13 cellular contexts compared by ENCODE assay signal in genomic region chr1:52629021-52629643, GRCh38. TPM values are rescaled to one million over a fixed set of nuclear protein-coding genes. Genes with fewer than 3 reads are reported as not detected.
A peak's percentile ranks its signal among the peaks of the same experiment; 100 is the strongest.
DNase-seq lines count a peak whose midpoint lies in the region; TF ChIP-seq lines count a peak whose summit lies in the region.
"Had no signal": no experiment of that assay in that cellular context is flagged by ENCODE, and none has a peak within 500 bp of the region (broad histone marks: within the 10 kb centered on the region; RNA-seq: fewer than 3 reads in every experiment).

No MANE protein-coding gene starts in this region.

- H3F3A ChIP-seq in OCI-LY1 (ENCODE audit: insufficient read depth, low read length): no peaks in the 10 kb centered on the region
- H3F3A ChIP-seq in smooth muscle cell (ENCODE audit: low read depth): no peaks in the 10 kb centered on the region

- peaks cover 74% of the 10 kb centered on the region for H3K4me1 ChIP-seq in OCI-LY1 (ENCODE audit: insufficient read depth, low read length, severe bottlenecking)
- H3K4me1 ChIP-seq in fibroblast of lung (ENCODE audit: control insufficient read depth, extremely low read depth, insufficient read depth, low read length): no peaks in the 10 kb centered on the region
- H3K4me1 ChIP-seq in smooth muscle cell (ENCODE audit: low read depth): no peaks in the 10 kb centered on the region

- peak overlapping the region; percentile 69 for H3K27ac ChIP-seq in OCI-LY1 (ENCODE audit: low read depth, low read length, poor library complexity, severe bottlenecking)
- H3K27ac ChIP-seq in fibroblast of lung (ENCODE audit: insufficient read depth, low read length): no peak overlapping the region
- no peak overlapping the region for H3K27ac ChIP-seq in smooth muscle cell (ENCODE audit: low read depth)

- H3K36me3 ChIP-seq in OCI-LY1 (ENCODE audit: insufficient read depth, low read length): no peaks in the 10 kb centered on the region
- no peaks in the 10 kb centered on the region for H3K36me3 ChIP-seq in fibroblast of lung (ENCODE audit: control insufficient read depth, insufficient read depth, low read length)
- no peaks in the 10 kb centered on the region for H3K36me3 ChIP-seq in smooth muscle cell (ENCODE audit: low read depth)
- H3K36me3 ChIP-seq: Peyer's patch had no signal

- 75% methylated on average over 12 of the region's 12 CpGs for WGBS in smooth muscle cell (ENCODE audit: low lambda C conversion rate)

- H3K9ac ChIP-seq in OCI-LY1 (ENCODE audit: low read length) (peak overlapping the region; percentile 28; the same call in 1 of the 2 replicates), fibroblast of lung (ENCODE audit: insufficient read depth, low read length) (no peak overlapping the region), smooth muscle cell (ENCODE audit: low read depth) (no peak overlapping the region)

- peak overlapping the region; percentile 50 for H3K4me2 ChIP-seq in OCI-LY1 (ENCODE audit: low read length)
- H3K4me2 ChIP-seq in fibroblast of lung (ENCODE audit: extremely low read depth, insufficient read depth, low read length): peak overlapping the region; percentile 65
- H3K4me2 ChIP-seq in smooth muscle cell: no peak overlapping the region

- H3K4me3 ChIP-seq in OCI-LY1 (ENCODE audit: low read depth, low read length, poor library complexity, severe bottlenecking) (peak overlapping the region; percentile 5), fibroblast of lung (replicated peaks in 1 of 4; ENCODE audit: control extremely low read depth in 1 of 4, insufficient read depth in 1 of 4, low read depth in 3 of 4, low read length in 4 of 4) (peak overlapping the region in 1 of 4 experiments; percentile 22), smooth muscle cell (no peak overlapping the region)
- H3K4me3 ChIP-seq: Peyer's patch had no signal

- in situ Hi-C loops in Caki2 (cut with HindIII; ENCODE audit: low pct_unique_long_range_greater_than_20kb, low sequenced_read_pairs): no loop called here

- H3K9me3 ChIP-seq in OCI-LY1 (ENCODE audit: low read length): no peaks in the 10 kb centered on the region
- H3K9me3 ChIP-seq in fibroblast of lung (ENCODE audit: control insufficient read depth, insufficient read depth, low read depth, low read length): no peaks in the 10 kb centered on the region
- H3K9me3 ChIP-seq in smooth muscle cell (replicated peaks; ENCODE audit: low read depth): no peaks in the 10 kb centered on the region
- H3K9me3 ChIP-seq: Peyer's patch had no signal

- no peaks in the 10 kb centered on the region for H3K9me2 ChIP-seq in OCI-LY1 (ENCODE audit: low read depth, low read length)

- no peaks in the 10 kb centered on the region for H3K27me3 ChIP-seq in OCI-LY1 (ENCODE audit: insufficient read depth, low read length)
- H3K27me3 ChIP-seq in fibroblast of lung (ENCODE audit: control insufficient read depth, insufficient read depth, low read length): peaks cover 15% of the 10 kb centered on the region
- peaks cover 22% of the 10 kb centered on the region for H3K27me3 ChIP-seq in smooth muscle cell (ENCODE audit: low read depth)

- no peaks in the 10 kb centered on the region for H4K20me1 ChIP-seq in OCI-LY1 (ENCODE audit: insufficient read depth, low read length)
- H4K20me1 ChIP-seq in fibroblast of lung (ENCODE audit: control insufficient read depth, extremely low read depth, insufficient read depth, low read length): no peaks in the 10 kb centered on the region
- H4K20me1 ChIP-seq in smooth muscle cell (ENCODE audit: low read depth): no peaks in the 10 kb centered on the region

- H2AFZ ChIP-seq in OCI-LY1 (ENCODE audit: low read length) (no peak overlapping the region), fibroblast of lung (ENCODE audit: low read length) (peak overlapping the region; percentile 36), smooth muscle cell (ENCODE audit: low read depth) (no peak overlapping the region)

- no peaks in the 10 kb centered on the region for H3K79me2 ChIP-seq in OCI-LY1 (ENCODE audit: insufficient read depth, low read length)
- H3K79me2 ChIP-seq in fibroblast of lung (ENCODE audit: control insufficient read depth, insufficient read depth, low read length): no peaks in the 10 kb centered on the region
- no peaks in the 10 kb centered on the region for H3K79me2 ChIP-seq in smooth muscle cell (ENCODE audit: low read depth)

- DNase-seq in Caki2 (ENCODE audit: low read depth) (peak; percentile 59), fibroblast of lung (ENCODE audit: low read depth in 2 of 2) (peak in 1 of 2 donors; percentile 19), nucleus accumbens (lab: John Stamatoyannopoulos, UW) (peak in 49 of 56 donors; percentile 6 to 79 (median 37)), smooth muscle cell (lab: John Stamatoyannopoulos, UW; ENCODE audit: unreplicated experiment) (no peak)
- DNase-seq in stimulated activated CD4-positive, alpha-beta T cell treated with anti-CD3 and anti-CD28 coated beads, Interleukin-4, amount 100 ng/mL, for 24 hours: no peak
- no peak for DNase-seq in activated T-cell treated with anti-CD3 and anti-CD28 coated beads, Interleukin-2, amount 50 U/mL, for 48 hours
- DNase-seq in stimulated activated CD4-positive, alpha-beta T cell treated with anti-CD3 and anti-CD28 coated beads, Interleukin-1b, Interleukin-23, amount 100 ng/mL, for 48 hours: no peak
- DNase-seq: activated CD4-positive, alpha-beta T cell treated with anti-CD3 and anti-CD28 coated beads for 1 hour; COR-L47; NCI-H1417 had no signal

- TF ChIP-seq CTCF in OCI-LY1 (IDR thresholded peaks at IDR 0.05; ENCODE audit: low read length): no peak
- TF ChIP-seq CTCF in fibroblast of lung (conservative IDR thresholded peaks at IDR 0.05 in 1 of 2, IDR thresholded peaks at IDR 0.05 in 1 of 2; ENCODE audit: low read depth in 1 of 2, low read length in 2 of 2): no peak
- TF ChIP-seq CTCF in smooth muscle cell (IDR thresholded peaks at IDR 0.05; ENCODE audit: borderline replicate concordance, insufficient read depth, poor library complexity, severe bottlenecking): no peak

RNA-seq across cellular contexts. Expression of gene SHISAL2A, which starts 3.8 kb away (rescaled TPM):
- not detected in 2 replicates for total RNA-seq in Caki2 (2014; rRNA removed; shearing (Covaris generic); ENCODE audit: low replicate concordance)
- total RNA-seq in fibroblast of lung (not detected in 2 replicates), smooth muscle cell (2.3 TPM in 1 of 2 replicates, not detected in the other)
- polyA plus RNA-seq in fibroblast of lung (not detected in 2 replicates), smooth muscle cell (0.66 and 0.98 TPM in 2 replicates)
- polyA plus RNA-seq in fibroblast of lung (2012): not detected in 2 replicates
- not detected in 2 replicates for polyA minus RNA-seq in fibroblast of lung (ENCODE audit: low replicate concordance)
- total RNA-seq: endothelial cell of umbilical vein had no signal
- polyA plus RNA-seq: endothelial cell of umbilical vein had no signal

RNA-seq across cellular contexts. Expression of gene GPX7, which starts 27.0 kb away (rescaled TPM):
- total RNA-seq in Caki2 (2014; rRNA removed; shearing (Covaris generic); ENCODE audit: low replicate concordance): not detected in 2 replicates
- total RNA-seq in fibroblast of lung: 18.7 and 30.6 TPM in 2 replicates
- polyA plus RNA-seq in fibroblast of lung: 11.6 and 28.9 TPM in 2 replicates
- 7.6 and 21.1 TPM in 2 replicates for polyA plus RNA-seq in fibroblast of lung (2012)
- polyA minus RNA-seq in fibroblast of lung (ENCODE audit: low replicate concordance): 8.5 and 30.0 TPM in 2 replicates
- 164 and 192 TPM in 2 replicates for total RNA-seq in smooth muscle cell
- polyA plus RNA-seq in smooth muscle cell: 136 and 164 TPM in 2 replicates

Comparison
In these comparisons a context has a peak if more than half of its experiments do, and no peak if none do; other contexts are left out.
1. DNase-seq: peak in Caki2 (single experiment) and nucleus accumbens (49 of 56); none in stimulated activated CD4-positive, alpha-beta T cell treated with anti-CD3 and anti-CD28 coated beads, Interleukin-4, amount 100 ng/mL, for 24 hours (single experiment), smooth muscle cell (single experiment), activated T-cell treated with anti-CD3 and anti-CD28 coated beads, Interleukin-2, amount 50 U/mL, for 48 hours (0 of 2) and stimulated activated CD4-positive, alpha-beta T cell treated with anti-CD3 and anti-CD28 coated beads, Interleukin-1b, Interleukin-23, amount 100 ng/mL, for 48 hours (single experiment).
2. RNA of gene GPX7, which starts 27.0 kb away (total RNA-seq): 164 to 192 TPM in smooth muscle cell and 18.7 to 30.6 TPM in fibroblast of lung; not detected in Caki2; every median in the first group is over 10 times any median in the second.